In the genomic region with DNA sequence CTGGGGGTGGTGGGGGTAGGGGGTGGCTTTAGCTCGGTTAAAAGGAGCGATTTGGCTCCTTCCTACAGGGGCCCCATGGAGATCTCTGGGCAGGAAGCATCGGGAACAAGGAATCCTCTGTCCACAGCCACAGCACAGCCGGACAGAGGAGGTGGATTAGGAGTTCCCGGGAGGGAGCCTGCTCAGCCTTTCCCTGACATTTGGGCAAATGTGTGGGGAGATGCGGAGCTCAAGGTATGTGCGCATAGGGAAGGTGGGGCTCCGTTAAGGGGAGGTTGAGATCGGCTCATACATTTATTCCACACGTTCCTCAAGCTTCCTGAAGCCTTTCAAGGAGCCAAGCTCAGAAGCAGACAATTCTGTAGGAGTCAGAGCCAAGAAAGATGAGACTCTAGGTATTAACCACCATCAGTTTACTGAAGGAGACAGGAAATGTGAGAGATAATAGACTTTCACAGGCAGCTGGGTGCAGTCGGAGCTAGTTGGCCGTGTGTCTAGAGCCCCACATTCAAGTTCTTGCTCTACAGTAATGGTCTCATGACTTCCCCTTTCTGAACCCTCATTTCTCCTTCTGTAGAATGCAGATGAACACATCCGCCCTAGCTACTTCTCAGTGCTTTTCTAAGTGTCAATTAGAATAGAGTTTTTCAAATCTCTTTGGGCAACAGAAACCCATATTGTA, we compare ENCODE assay signal across 1 cellular context.
TF ChIP-seq lines count a peak whose summit lies in the region.

No MANE protein-coding gene starts in this region.

TF ChIP-seq in GM23338, 12 proteins besides CTCF, POLR2A, EP300 and RAD21 (continued from another document):
- TF ChIP-seq, protein P1, sequence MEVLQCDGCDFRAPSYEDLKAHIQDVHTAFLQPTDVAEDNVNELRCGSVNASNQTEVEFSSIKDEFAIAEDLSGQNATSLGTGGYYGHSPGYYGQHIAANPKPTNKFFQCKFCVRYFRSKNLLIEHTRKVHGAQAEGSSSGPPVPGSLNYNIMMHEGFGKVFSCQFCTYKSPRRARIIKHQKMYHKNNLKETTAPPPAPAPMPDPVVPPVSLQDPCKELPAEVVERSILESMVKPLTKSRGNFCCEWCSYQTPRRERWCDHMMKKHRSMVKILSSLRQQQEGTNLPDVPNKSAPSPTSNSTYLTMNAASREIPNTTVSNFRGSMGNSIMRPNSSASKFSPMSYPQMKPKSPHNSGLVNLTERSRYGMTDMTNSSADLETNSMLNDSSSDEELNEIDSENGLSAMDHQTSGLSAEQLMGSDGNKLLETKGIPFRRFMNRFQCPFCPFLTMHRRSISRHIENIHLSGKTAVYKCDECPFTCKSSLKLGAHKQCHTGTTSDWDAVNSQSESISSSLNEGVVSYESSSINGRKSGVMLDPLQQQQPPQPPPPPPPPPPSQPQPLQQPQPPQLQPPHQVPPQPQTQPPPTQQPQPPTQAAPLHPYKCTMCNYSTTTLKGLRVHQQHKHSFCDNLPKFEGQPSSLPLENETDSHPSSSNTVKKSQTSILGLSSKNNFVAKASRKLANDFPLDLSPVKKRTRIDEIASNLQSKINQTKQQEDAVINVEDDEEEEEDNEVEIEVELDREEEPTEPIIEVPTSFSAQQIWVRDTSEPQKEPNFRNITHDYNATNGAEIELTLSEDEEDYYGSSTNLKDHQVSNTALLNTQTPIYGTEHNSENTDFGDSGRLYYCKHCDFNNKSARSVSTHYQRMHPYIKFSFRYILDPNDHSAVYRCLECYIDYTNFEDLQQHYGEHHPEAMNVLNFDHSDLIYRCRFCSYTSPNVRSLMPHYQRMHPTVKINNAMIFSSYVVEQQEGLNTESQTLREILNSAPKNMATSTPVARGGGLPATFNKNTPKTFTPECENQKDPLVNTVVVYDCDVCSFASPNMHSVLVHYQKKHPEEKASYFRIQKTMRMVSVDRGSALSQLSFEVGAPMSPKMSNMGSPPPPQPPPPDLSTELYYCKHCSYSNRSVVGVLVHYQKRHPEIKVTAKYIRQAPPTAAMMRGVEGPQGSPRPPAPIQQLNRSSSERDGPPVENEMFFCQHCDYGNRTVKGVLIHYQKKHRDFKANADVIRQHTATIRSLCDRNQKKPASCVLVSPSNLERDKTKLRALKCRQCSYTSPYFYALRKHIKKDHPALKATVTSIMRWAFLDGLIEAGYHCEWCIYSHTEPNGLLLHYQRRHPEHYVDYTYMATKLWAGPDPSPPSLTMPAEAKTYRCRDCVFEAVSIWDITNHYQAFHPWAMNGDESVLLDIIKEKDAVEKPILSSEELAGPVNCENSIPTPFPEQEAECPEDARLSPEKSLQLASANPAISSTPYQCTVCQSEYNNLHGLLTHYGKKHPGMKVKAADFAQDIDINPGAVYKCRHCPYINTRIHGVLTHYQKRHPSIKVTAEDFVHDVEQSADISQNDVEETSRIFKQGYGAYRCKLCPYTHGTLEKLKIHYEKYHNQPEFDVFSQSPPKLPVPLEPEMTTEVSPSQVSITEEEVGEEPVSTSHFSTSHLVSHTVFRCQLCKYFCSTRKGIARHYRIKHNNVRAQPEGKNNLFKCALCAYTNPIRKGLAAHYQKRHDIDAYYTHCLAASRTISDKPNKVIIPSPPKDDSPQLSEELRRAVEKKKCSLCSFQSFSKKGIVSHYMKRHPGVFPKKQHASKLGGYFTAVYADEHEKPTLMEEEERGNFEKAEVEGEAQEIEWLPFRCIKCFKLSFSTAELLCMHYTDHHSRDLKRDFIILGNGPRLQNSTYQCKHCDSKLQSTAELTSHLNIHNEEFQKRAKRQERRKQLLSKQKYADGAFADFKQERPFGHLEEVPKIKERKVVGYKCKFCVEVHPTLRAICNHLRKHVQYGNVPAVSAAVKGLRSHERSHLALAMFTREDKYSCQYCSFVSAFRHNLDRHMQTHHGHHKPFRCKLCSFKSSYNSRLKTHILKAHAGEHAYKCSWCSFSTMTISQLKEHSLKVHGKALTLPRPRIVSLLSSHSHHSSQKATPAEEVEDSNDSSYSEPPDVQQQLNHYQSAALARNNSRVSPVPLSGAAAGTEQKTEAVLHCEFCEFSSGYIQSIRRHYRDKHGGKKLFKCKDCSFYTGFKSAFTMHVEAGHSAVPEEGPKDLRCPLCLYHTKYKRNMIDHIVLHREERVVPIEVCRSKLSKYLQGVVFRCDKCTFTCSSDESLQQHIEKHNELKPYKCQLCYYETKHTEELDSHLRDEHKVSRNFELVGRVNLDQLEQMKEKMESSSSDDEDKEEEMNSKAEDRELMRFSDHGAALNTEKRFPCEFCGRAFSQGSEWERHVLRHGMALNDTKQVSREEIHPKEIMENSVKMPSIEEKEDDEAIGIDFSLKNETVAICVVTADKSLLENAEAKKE (CRISPR knock-in tag; IDR thresholded peaks at IDR 0.05) = no peak
- no peak for TF ChIP-seq ZNF114 (CRISPR knock-in tag; IDR thresholded peaks at IDR 0.05)
- no peak for TF ChIP-seq STAT1 (IDR thresholded peaks at IDR 0.05; ENCODE audit: unreplicated experiment)
TF ChIP-seq in GM23338: peak in this region for 0.
